Comparison of ENCODE assay signal across 8 cellular contexts in the genomic region with DNA sequence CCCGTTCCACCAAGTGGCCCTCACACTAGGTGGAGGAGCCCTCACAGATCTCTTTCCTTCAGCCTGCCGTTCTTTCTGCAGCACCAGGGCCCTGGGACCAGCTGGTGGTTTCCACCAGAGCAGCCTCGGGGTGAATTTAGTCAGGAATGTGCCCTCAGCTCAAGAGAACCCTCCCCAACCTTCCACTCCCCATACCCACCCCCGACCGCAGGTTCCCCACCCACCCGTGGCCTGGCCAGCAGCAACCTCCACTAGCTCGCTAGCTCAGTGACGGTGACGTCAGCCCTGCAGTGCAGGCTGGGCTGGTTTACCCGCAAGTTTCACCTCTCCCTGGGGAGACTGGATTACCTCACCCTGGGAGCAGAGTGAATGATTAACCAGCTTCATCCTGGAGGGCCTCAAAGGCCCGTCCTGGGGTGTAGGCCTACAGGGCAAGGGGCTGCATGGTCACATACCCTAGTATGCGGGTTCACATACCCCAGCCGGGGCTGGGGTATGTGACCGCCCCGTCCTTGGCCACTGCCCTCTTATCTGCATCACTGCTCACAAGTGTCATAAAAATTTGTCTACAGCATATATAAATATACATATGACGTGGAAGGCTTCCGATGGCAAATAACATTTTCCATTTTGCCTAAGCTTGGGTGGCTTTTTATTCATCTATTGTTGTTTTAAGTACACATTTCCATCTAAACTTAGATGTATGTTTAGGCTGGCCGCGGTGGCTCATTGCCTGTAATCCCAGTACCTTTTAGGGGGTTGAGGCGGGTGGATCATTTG. TPM values are rescaled to one million over a fixed set of nuclear protein-coding genes. Genes with fewer than 3 reads are reported as not detected.
DNase-seq lines count a peak whose midpoint lies in the region; ATAC-seq and TF ChIP-seq lines count a peak whose summit lies in the region.

No MANE protein-coding gene starts in this region.

- no peak overlapping the region for H3K23ac ChIP-seq in trophoblast cell (ENCODE audit: low read length)

- H3K36me3 ChIP-seq in esophagus squamous epithelium: no peaks in the 10 kb centered on the region
- H3K36me3 ChIP-seq in trophoblast cell (ENCODE audit: control insufficient read depth in 1 of 2, insufficient read depth in 2 of 2, low read length in 2 of 2): no peaks in the 10 kb centered on the region

- H3K27me3 ChIP-seq in esophagus squamous epithelium (no peaks in the 10 kb centered on the region), trophoblast cell (ENCODE audit: insufficient read depth, low read length) (no peaks in the 10 kb centered on the region)

- H3K79me2 ChIP-seq in trophoblast cell (ENCODE audit: control insufficient read depth, insufficient read depth, low read length, poor library complexity): peaks cover 4% of the 10 kb centered on the region

- peak overlapping the region; percentile 61 for H4K8ac ChIP-seq in trophoblast cell (ENCODE audit: low read depth, low read length)

- H3K9ac ChIP-seq in trophoblast cell (ENCODE audit: low read length): peak overlapping the region; percentile 10

- H3K18ac ChIP-seq in trophoblast cell (ENCODE audit: low read length): peak overlapping the region; percentile 92

- H2AK5ac ChIP-seq in trophoblast cell (ENCODE audit: low read length): peak overlapping the region; percentile 82

- no peak for TF ChIP-seq POLR2A in esophagus squamous epithelium (IDR thresholded peaks at IDR 0.05)

- no peaks in the 10 kb centered on the region for H3K9me3 ChIP-seq in esophagus squamous epithelium
- no peaks in the 10 kb centered on the region for H3K9me3 ChIP-seq in trophoblast cell (ENCODE audit: insufficient read depth, low read depth, low read length)

- peak overlapping the region; percentile 77 for H2AFZ ChIP-seq in trophoblast cell (ENCODE audit: insufficient read depth, low read length, poor library complexity)

- intact Hi-C loops in esophagus squamous epithelium (cut with DNase I): no loop called here

- TF ChIP-seq CTCF in 22Rv1 (IDR thresholded peaks at IDR 0.05) (no peak), esophagus squamous epithelium (IDR thresholded peaks at IDR 0.05) (no peak)

- peak overlapping the region; percentile 4 for H4K12ac ChIP-seq in trophoblast cell (ENCODE audit: low read depth, low read length)

- H3K4ac ChIP-seq in trophoblast cell (ENCODE audit: low read depth, low read length): peak overlapping the region; percentile 4

- H3K4me2 ChIP-seq in trophoblast cell (ENCODE audit: low read length): peak overlapping the region; percentile 54

- DNase-seq in NCI-H82 treated with DMSO at 0.1 percent for 48 hours (lab: John Stamatoyannopoulos, UW; ENCODE audit: unreplicated experiment): peak; percentile 58
- no peak for DNase-seq in esophagus squamous epithelium (lab: John Stamatoyannopoulos, UW)
- DNase-seq in trophoblast cell: peak; percentile 98
- DNase-seq in NOMO-1 treated with DMSO at 0.1 percent for 48 hours (lab: John Stamatoyannopoulos, UW; ENCODE audit: unreplicated experiment): no peak

- H3K4me3 ChIP-seq in esophagus squamous epithelium (peak overlapping the region in 1 of 4 donors; percentile 7), trophoblast cell (ENCODE audit: low read depth, low read length) (no peak overlapping the region)

- peaks cover 11% of the 10 kb centered on the region for H3K79me1 ChIP-seq in trophoblast cell (ENCODE audit: low read length)

- H3K4me1 ChIP-seq in esophagus squamous epithelium (peaks cover 3 to 33% (median 13%) of the 10 kb centered on the region in 3 donors), trophoblast cell (ENCODE audit: control insufficient read depth in 1 of 2, insufficient read depth in 2 of 2, low read length in 2 of 2) (peaks cover 7 to 8% of the 10 kb centered on the region in 2 experiments)

- H2BK12ac ChIP-seq in trophoblast cell (ENCODE audit: low read length): peak overlapping the region; percentile 83

- peak overlapping the region; percentile 91 for H2BK5ac ChIP-seq in trophoblast cell (ENCODE audit: low read depth, low read length, poor library complexity)

- peak overlapping the region; percentile 62 for H3K14ac ChIP-seq in trophoblast cell (ENCODE audit: low read length)

- WGBS in esophagus squamous epithelium, 2 donors: 54 to 62% methylated on average over 11 to 12 of the region's 20 CpGs
- WGBS in trophoblast cell (ENCODE audit: extremely low coverage, insufficient coverage, insufficient read length): no CpG with 5 or more reads among the region's 20 CpGs

- ATAC-seq in GM19463 (IDR thresholded peaks at IDR 0.05; ENCODE audit: unreplicated experiment) (peak; percentile 88), HG02840 (IDR thresholded peaks at IDR 0.05; ENCODE audit: low FRiP score, unreplicated experiment) (no peak), HG03196 (IDR thresholded peaks at IDR 0.05; ENCODE audit: unreplicated experiment) (no peak)

- H2BK120ac ChIP-seq in trophoblast cell (ENCODE audit: insufficient read depth, low read length, poor library complexity): peak overlapping the region; percentile 95

- H3K27ac ChIP-seq in 22Rv1 (peak overlapping the region; percentile 95), esophagus squamous epithelium (peak overlapping the region; percentile 66 to 89 (median 80)), trophoblast cell (ENCODE audit: low read depth, low read length) (peak overlapping the region; percentile 79)

- peak overlapping the region; percentile 90 for H4K91ac ChIP-seq in trophoblast cell (ENCODE audit: low read depth, low read length)

RNA-seq across cellular contexts. Expression of a gene that starts 24.5 kb away (rescaled TPM):
- total RNA-seq in esophagus squamous epithelium: 100 to 1,000 TPM; 146 to 432 (median 253) TPM
- polyA plus RNA-seq in trophoblast cell (2013): 35.9 and 38.6 TPM in 2 replicates

RNA-seq across cellular contexts. Expression of a gene that starts 52.4 kb away (rescaled TPM):
- total RNA-seq in esophagus squamous epithelium: 100 to 1,000 TPM in 1 of 4 donors, 10 to 100 TPM in 3; 44.6 to 129 (median 72.2) TPM
- polyA plus RNA-seq in trophoblast cell (2013): 43.6 and 45.1 TPM in 2 replicates

Comparison
In these comparisons a context has a peak if more than half of its experiments do, and no peak if none do; other contexts are left out.
1. DNase-seq: peak in NCI-H82 treated with DMSO at 0.1 percent for 48 hours (single experiment) and trophoblast cell (2 of 2); none in esophagus squamous epithelium (single experiment) and NOMO-1 treated with DMSO at 0.1 percent for 48 hours (single experiment).
2. Peak in every context shown above with its lines, with median percentiles within 50 percentile points of each other: H3K27ac ChIP-seq.